33 cellular contexts compared by ENCODE assay signal in genomic region chr1:157110003-157110402, GRCh38. TPM values are rescaled to one million over a fixed set of nuclear protein-coding genes. Genes with fewer than 3 reads are reported as not detected.
A peak's percentile ranks its signal among the peaks of the same experiment; 100 is the strongest.
DNase-seq lines count a peak whose midpoint lies in the region; ATAC-seq and TF ChIP-seq lines count a peak whose summit lies in the region.
"Had no signal": no experiment of that assay in that cellular context is flagged by ENCODE, and none has a peak within 500 bp of the region (broad histone marks: within the 10 kb centered on the region; RNA-seq: fewer than 3 reads in every experiment).

No MANE protein-coding gene starts in this region.

- no peak for TF ChIP-seq CTCF in psoas muscle (IDR thresholded peaks at IDR 0.05)

- H3K4me3 ChIP-seq in psoas muscle: no peak overlapping the region
- H3K4me3 ChIP-seq: sigmoid colon, transverse colon had no signal

- intact Hi-C loops in psoas muscle (cut with DNase I): no loop called here

- no peaks in the 10 kb centered on the region for H3K36me3 Mint-ChIP-seq in immature natural killer cell
- H3K36me3 Mint-ChIP-seq: IgD-negative memory B cell had no signal

- WGBS in psoas muscle, 3 donors: 43 to 50% (median 43%) methylated on average over 6 of the region's 6 CpGs

- ATAC-seq in psoas muscle: peak in 3 of 4 donors; percentile 36 to 52 (median 47)
- ATAC-seq: HCT116, left ventricle myocardium superior had no signal

- DNase-seq in D341Med (ENCODE audit: low spot score): peak; percentile 26
- DNase-seq in NCI-H82 (lab: John Stamatoyannopoulos, UW): peak; percentile 62
- peak; percentile 8 for DNase-seq in fibroblast of gingiva (ENCODE audit: low read depth)
- no peak for DNase-seq in psoas muscle
- DNase-seq in NCI-H1436 (lab: John Stamatoyannopoulos, UW): no peak
- no peak for DNase-seq in effector CD4-positive, alpha-beta T cell
- no peak for DNase-seq in immature natural killer cell
- DNase-seq in activated CD4-positive, alpha-beta T cell treated with anti-CD3 and anti-CD28 coated beads for 1 hour: no peak
- DNase-seq: activated CD4-positive, alpha-beta T cell treated with anti-CD3 and anti-CD28 coated beads, Interleukin-2, amount 10 ng/mL, durations not matched to agents 24 days and 14 days; activated CD8-positive, alpha-beta memory T cell treated with anti-CD3 and anti-CD28 coated beads for 24 hours; activated T-cell treated with anti-CD3 and anti-CD28 coated beads for 4 hours; GDM1; glutamatergic neuron; left ventricle myocardium superior; NCI-H1048; NCI-H1694; NCI-H446 treated with DMSO at 0.1 percent for 48 hours; NCI-H774; stimulated activated CD4-positive, alpha-beta T cell treated with anti-CD3 and anti-CD28 coated beads, Interleukin-4, amount 100 ng/mL, for 24 hours; SW 1271; transverse colon had no signal

- no peaks in the 10 kb centered on the region for H3K9me3 ChIP-seq in psoas muscle
- H3K9me3 ChIP-seq: neutrophil, sigmoid colon, transverse colon had no signal

- H3K4me1 Mint-ChIP-seq in immature natural killer cell: no peaks in the 10 kb centered on the region

- H3K27ac ChIP-seq in psoas muscle: no peak overlapping the region
- H3K27ac ChIP-seq: neutrophil, sigmoid colon, transverse colon, VCaP had no signal

- no peak overlapping the region for H3K4me3 Mint-ChIP-seq in immature natural killer cell
- H3K4me3 Mint-ChIP-seq: activated CD4-positive, alpha-beta T cell treated with anti-CD3 and anti-CD28 coated beads, Interleukin-2, amount 10 ng/mL, durations not matched to agents 24 days and 14 days; central memory CD8-positive, alpha-beta T cell; IgD-negative memory B cell had no signal

- no peaks in the 10 kb centered on the region for H3K4me1 ChIP-seq in psoas muscle
- H3K4me1 ChIP-seq: sigmoid colon, transverse colon had no signal

- peaks cover 0 to 62% (median 15%) of the 10 kb centered on the region in 3 donors for H3K27me3 ChIP-seq in psoas muscle (ENCODE audit: insufficient read depth in 3 of 3, low read length in 2 of 3)

- no peaks in the 10 kb centered on the region for H3K36me3 ChIP-seq in psoas muscle (ENCODE audit: insufficient read depth in 1 of 2, low read depth in 1 of 2)
- H3K36me3 ChIP-seq: neutrophil, sigmoid colon, transverse colon had no signal

- H3K27me3 Mint-ChIP-seq in immature natural killer cell (ENCODE audit: low read depth in 3 of 3): peaks cover 1 to 13% (median 4%) of the 10 kb centered on the region in 3 donors

- H3K27ac Mint-ChIP-seq in immature natural killer cell: no peak overlapping the region
- H3K27ac Mint-ChIP-seq: activated CD4-positive, alpha-beta T cell treated with anti-CD3 and anti-CD28 coated beads, Interleukin-2, amount 10 ng/mL, durations not matched to agents 24 days and 14 days; activated T-helper 2 cell treated with anti-CD3 and anti-CD28 coated beads, Interferon-gamma antibody, Interleukin-2, Interleukin-4, amounts not matched to agents 10 μg/mL and 5 μg/mL and 100 μg/mL, durations not matched to agents 14 hours and 24 hours and 36 hours; IgD-negative memory B cell; progenitor cell of endocrine pancreas had no signal

- H3K9me3 Mint-ChIP-seq in immature natural killer cell: no peaks in the 10 kb centered on the region
- H3K9me3 Mint-ChIP-seq: activated CD4-positive, alpha-beta T cell treated with anti-CD3 and anti-CD28 coated beads, Interleukin-2, amount 10 ng/mL, durations not matched to agents 24 days and 14 days; activated T-helper 2 cell treated with anti-CD3 and anti-CD28 coated beads, Interferon-gamma antibody, Interleukin-2, Interleukin-4, amounts not matched to agents 10 μg/mL and 5 μg/mL and 100 μg/mL, durations not matched to agents 14 hours and 24 hours and 36 hours; central memory CD8-positive, alpha-beta T cell; IgD-negative memory B cell had no signal

RNA-seq across cellular contexts. Expression of gene ETV3L, which starts 10.4 kb away (rescaled TPM):
- not detected for total RNA-seq in psoas muscle
- polyA plus RNA-seq in psoas muscle (not detected), immature natural killer cell (not detected)
- total RNA-seq: activated CD4-positive, alpha-beta T cell treated with anti-CD3 and anti-CD28 coated beads, Interleukin-2, amount 10 ng/mL, durations not matched to agents 24 days and 14 days; activated T-helper 2 cell treated with anti-CD3 and anti-CD28 coated beads, Interferon-gamma antibody, Interleukin-2, Interleukin-4, amounts not matched to agents 10 μg/mL and 5 μg/mL and 100 μg/mL, durations not matched to agents 14 hours and 24 hours and 36 hours; dermis microvascular lymphatic vessel endothelial cell; left ventricle myocardium superior; mesenteric fat pad; RPMI7951; sigmoid colon; transverse colon had no signal
- polyA plus RNA-seq: BJ, IgD-negative memory B cell had no signal

RNA-seq across cellular contexts. Expression of gene ETV3, which starts 28.2 kb away (rescaled TPM):
- 10 to 100 TPM; 16.3 to 22.7 (median 19.3) TPM for total RNA-seq in psoas muscle
- polyA plus RNA-seq in psoas muscle: 10 to 100 TPM in 1 of 3 donors, 1 to 10 TPM in 2; 5.5 to 16.0 (median 9.4) TPM
- polyA plus RNA-seq in immature natural killer cell: 10 to 100 TPM in 2 of 3 donors, 1 to 10 TPM in 1; 6.6 to 22.0 (median 20.5) TPM

Comparison
In these comparisons a context has a peak if more than half of its experiments do, and no peak if none do; other contexts are left out.
1. DNase-seq: peak in D341Med (single experiment), NCI-H82 (single experiment) and fibroblast of gingiva (single experiment); none in psoas muscle (0 of 2), NCI-H1436 (single experiment), effector CD4-positive, alpha-beta T cell (single experiment), immature natural killer cell (0 of 3) and activated CD4-positive, alpha-beta T cell treated with anti-CD3 and anti-CD28 coated beads for 1 hour (single experiment).